ENCODE assay signal across 8 cellular contexts in genomic region chr19:57599761-57600383, GRCh38. TPM values are rescaled to one million over a fixed set of nuclear protein-coding genes. Genes with fewer than 3 reads are reported as not detected.
DNase-seq lines count a peak whose midpoint lies in the region; ATAC-seq and TF ChIP-seq lines count a peak whose summit lies in the region.

Gene ZNF530 (plus strand): TSS chr19:57599885. CDS start chr19:57604346, 4,461 bp downstream.

- H3K4me2 ChIP-seq in DND-41 (ENCODE audit: insufficient read depth, low read length) (peak within 1 kb of the TSS; percentile 94), GM23248 (ENCODE audit: unreplicated experiment) (peak within 1 kb of the TSS; percentile 79), neural cell (ENCODE audit: low read length) (peak within 1 kb of the TSS; percentile 72)

- TF ChIP-seq EP300 in neural cell (conservative IDR thresholded peaks at IDR 0.05; ENCODE audit: poor library complexity, severe bottlenecking) = no peak

- in situ Hi-C loops in GM23248 (cut with MboI) = no loop called here

- H3K9me3 Mint-ChIP-seq in stimulated activated naive CD8-positive, alpha-beta T cell treated with anti-CD3 and anti-CD28 coated beads, Interleukin-15, amount 100 ng/mL, for 72 hours = peaks cover 47 to 73% of the 10 kb centered on the region in 2 donors

- no peaks in the 10 kb centered on the region for H3F3A ChIP-seq in GM23248 (ENCODE audit: insufficient read depth)
- H3F3A ChIP-seq in neural cell (ENCODE audit: insufficient read depth, low read length, poor library complexity, severe bottlenecking) = no peaks in the 10 kb centered on the region

- 1 to 2% methylated on average over 37 to 48 of the region's 53 CpGs for WGBS in GM23248 (ENCODE audit: low coverage in 1 of 2, low lambda C conversion rate in 2 of 2, missing lambda C conversion rate in 2 of 2), 2 experiments

- H3K4me3 ChIP-seq in DND-41 (ENCODE audit: low read depth in 1 of 2, low read length in 2 of 2) (peak within 1 kb of the TSS; percentile 36 to 87), GM23248 (peak within 1 kb of the TSS; percentile 86), foreskin fibroblast (ENCODE audit: low read depth in 1 of 2, low read length in 2 of 2) (peak within 1 kb of the TSS; percentile 78 to 84), neural cell (ENCODE audit: low read length) (peak within 1 kb of the TSS; percentile 94)

- peak; percentile 21 for TF ChIP-seq RAD21 in neural cell (conservative IDR thresholded peaks at IDR 0.05)

- H3K9ac ChIP-seq in DND-41 (ENCODE audit: low read depth, low read length) = peak within 1 kb of the TSS; percentile 75
- peak within 1 kb of the TSS; percentile 76 for H3K9ac ChIP-seq in GM23248
- peak within 1 kb of the TSS; percentile 72 for H3K9ac ChIP-seq in neural cell (ENCODE audit: low read length)

- H3K27me3 ChIP-seq in DND-41 (ENCODE audit: insufficient read depth, low read length, poor library complexity) (no peaks in the 10 kb centered on the region), GM23248 (replicated peaks; ENCODE audit: insufficient read depth) (no peaks in the 10 kb centered on the region), neural cell (ENCODE audit: insufficient read depth, low read depth, low read length) (no peaks in the 10 kb centered on the region)

- H3K4me3 Mint-ChIP-seq in stimulated activated naive CD8-positive, alpha-beta T cell treated with anti-CD3 and anti-CD28 coated beads, Interleukin-15, amount 100 ng/mL, for 72 hours = peak within 1 kb of the TSS; percentile 86 to 91

- H3K4me1 ChIP-seq in DND-41 (ENCODE audit: insufficient read depth, low read length) = peaks cover 25% of the 10 kb centered on the region
- no peaks in the 10 kb centered on the region for H3K4me1 ChIP-seq in GM23248 (ENCODE audit: insufficient read depth)

- H3K9me2 ChIP-seq in GM23248 (ENCODE audit: insufficient read depth) (no peaks in the 10 kb centered on the region), neural cell (ENCODE audit: insufficient read depth, low read length) (no peaks in the 10 kb centered on the region)

- peaks cover 24% of the 10 kb centered on the region for H3K4me1 Mint-ChIP-seq in stimulated activated naive CD8-positive, alpha-beta T cell treated with anti-CD3 and anti-CD28 coated beads, Interleukin-15, amount 100 ng/mL, for 72 hours

- H2AFZ ChIP-seq in DND-41 (ENCODE audit: low read depth, low read length) (peak within 1 kb of the TSS; percentile 85), GM23248 (peak within 1 kb of the TSS; percentile 94), neural cell (ENCODE audit: low read depth, low read length) (peak within 1 kb of the TSS; percentile 88)

- peak within 1 kb of the TSS; percentile 75 to 93 for H3K27ac Mint-ChIP-seq in stimulated activated naive CD8-positive, alpha-beta T cell treated with anti-CD3 and anti-CD28 coated beads, Interleukin-15, amount 100 ng/mL, for 72 hours

- peaks cover 42% of the 10 kb centered on the region for H3K36me3 ChIP-seq in DND-41 (ENCODE audit: insufficient read depth, low read length)
- H3K36me3 ChIP-seq in GM23248 (ENCODE audit: low read depth) = no peaks in the 10 kb centered on the region
- no peaks in the 10 kb centered on the region for H3K36me3 ChIP-seq in neural cell (ENCODE audit: insufficient read depth, low read length)

- H4K20me1 ChIP-seq in DND-41 (ENCODE audit: insufficient read depth, low read length) (no peaks in the 10 kb centered on the region), GM23248 (ENCODE audit: insufficient read depth) (no peaks in the 10 kb centered on the region), neural cell (ENCODE audit: insufficient read depth) (no peaks in the 10 kb centered on the region)

- TF ChIP-seq CTCF in DND-41 (IDR thresholded peaks at IDR 0.05; ENCODE audit: borderline replicate concordance, extremely low read depth, low read length, poor library complexity, severe bottlenecking) = no peak
- no peak for TF ChIP-seq CTCF in foreskin fibroblast (IDR thresholded peaks at IDR 0.05; ENCODE audit: low read depth, low read length)
- no peak for TF ChIP-seq CTCF in neural cell (IDR thresholded peaks at IDR 0.05; ENCODE audit: poor library complexity, severe bottlenecking)

- DNase-seq in DND-41 (peak; percentile 90), GM23248 (peak; percentile 95), LHCN-M2 (ENCODE audit: low read depth) (peak; percentile 91), SHP77 (lab: John Stamatoyannopoulos, UW) (peak; percentile 90 to 94), foreskin fibroblast (peak; percentile 90 to 97)
- DNase-seq in activated effector memory CD4-positive, alpha-beta T cell treated with anti-CD3 and anti-CD28 coated beads, Interleukin-2, amount 50 U/mL, for 16 hours = peak; percentile 94
- DNase-seq in stimulated activated naive CD8-positive, alpha-beta T cell treated with anti-CD3 and anti-CD28 coated beads, Interleukin-15, amount 100 ng/mL, for 72 hours = peak; percentile 84 to 89

- H3K27ac ChIP-seq in DND-41 (ENCODE audit: low read length) (peak within 1 kb of the TSS; percentile 70), GM23248 (no peak within 1 kb of the TSS), neural cell (ENCODE audit: low read length) (no peak within 1 kb of the TSS)

- H3K79me2 ChIP-seq in DND-41 (ENCODE audit: insufficient read depth, low read length) (peaks cover 48% of the 10 kb centered on the region), GM23248 (ENCODE audit: insufficient read depth) (peaks cover 35% of the 10 kb centered on the region), neural cell (replicated peaks; ENCODE audit: insufficient read depth, low read length) (peaks cover 5% of the 10 kb centered on the region)

- ATAC-seq in DND-41 (ENCODE audit: insufficient read depth, low read depth) = peak; percentile 98
- ATAC-seq in stimulated activated naive CD8-positive, alpha-beta T cell treated with anti-CD3 and anti-CD28 coated beads, Interleukin-15, amount 100 ng/mL, for 72 hours = peak; percentile 99

- no peaks in the 10 kb centered on the region for H3K27me3 Mint-ChIP-seq in stimulated activated naive CD8-positive, alpha-beta T cell treated with anti-CD3 and anti-CD28 coated beads, Interleukin-15, amount 100 ng/mL, for 72 hours

- H3K9me3 ChIP-seq in DND-41 (ENCODE audit: insufficient read depth, low read length, severe bottlenecking) (peaks cover 24% of the 10 kb centered on the region), GM23248 (ENCODE audit: low read depth) (no peaks in the 10 kb centered on the region), neural cell (ENCODE audit: low read length) (no peaks in the 10 kb centered on the region)

TF ChIP-seq in neural cell, 6 proteins besides CTCF, POLR2A, EP300 and RAD21:
- TF ChIP-seq EZH2 (IDR thresholded peaks at IDR 0.05; ENCODE audit: borderline replicate concordance, insufficient read depth, low read length, poor library complexity, severe bottlenecking) = no peak
- TF ChIP-seq SMC3 (conservative IDR thresholded peaks at IDR 0.05; ENCODE audit: poor library complexity) = peak; percentile 56
- peak; percentile 68 for TF ChIP-seq POLR2AphosphoS5 (IDR thresholded peaks at IDR 0.05)
- no peak for TF ChIP-seq TAF1 (IDR thresholded peaks at IDR 0.05; ENCODE audit: low read depth)
- no peak for TF ChIP-seq REST (IDR thresholded peaks at IDR 0.05; ENCODE audit: borderline replicate concordance)
- peak; percentile 82 for TF ChIP-seq MXI1 (conservative IDR thresholded peaks at IDR 0.05; ENCODE audit: poor library complexity, severe bottlenecking)

RNA-seq across cellular contexts. Expression of gene ZNF530, which starts in this region (rescaled TPM):
- total RNA-seq in GM23248 (2014; rRNA removed; shearing (Covaris generic)) = 3.7 and 5.1 TPM in 2 replicates
- polyA plus RNA-seq in GM23248 (2016; fragmentation: Nextera tagmentation; extraction: Ambion mirVana) (2.4 and 2.6 TPM in 2 replicates), neural cell (10.2 and 11.6 TPM in 2 replicates)
- total RNA-seq in LHCN-M2 (2014; rRNA removed) = 11.1 and 16.2 TPM in 2 replicates
- polyA plus RNA-seq in LHCN-M2 (2012) = 3.3 TPM
- 10.5 and 11.1 TPM in 2 replicates for polyA minus RNA-seq in neural cell
